Comparison of ENCODE assay signal across 22 cellular contexts in genomic region chr1:231075497-231075896, GRCh38.
"Had no signal": no experiment of that assay in that cellular context is flagged by ENCODE, and none has a peak within 500 bp of the region (broad histone marks: within the 10 kb centered on the region; RNA-seq: fewer than 3 reads in every experiment).

No MANE protein-coding gene starts in this region.

- H3K36me3 ChIP-seq: SJSA1 had no signal

- H3K4me1 ChIP-seq: SJSA1 had no signal

- H3K9me3 ChIP-seq: SJSA1 had no signal

- ATAC-seq: HepG2 had no signal

- DNase-seq: IMR-90, MV-4-11, NCI-H1048, NCI-H1105, NCI-H1417, NCI-H1436 treated with DMSO at 0.1 percent for 48 hours, NCI-H1694, NCI-H187 treated with DMSO at 0.1 percent for 48 hours, NCI-H2029 treated with DMSO at 0.1 percent for 48 hours, NCI-H2171 treated with DMSO at 0.1 percent for 48 hours, NCI-H345, NCI-H446 treated with DMSO at 0.1 percent for 48 hours, NCI-H510A treated with DMSO at 0.1 percent for 48 hours, NCI-H526, Right ventricle myocardium superior, RPMI8226, SIG-M5 had no signal

- H3K27ac ChIP-seq: KMS-11, SJSA1, SK-N-MC had no signal

- H3K4me2 ChIP-seq: KMS-11 had no signal

- FAIRE-seq: HepG2, RCC 7860 had no signal

- H3K27me3 ChIP-seq: SJSA1 had no signal

- H3K4me3 ChIP-seq: SJSA1, SK-N-MC had no signal
